ENCODE assay signal across 11 cellular contexts in the genomic region with DNA sequence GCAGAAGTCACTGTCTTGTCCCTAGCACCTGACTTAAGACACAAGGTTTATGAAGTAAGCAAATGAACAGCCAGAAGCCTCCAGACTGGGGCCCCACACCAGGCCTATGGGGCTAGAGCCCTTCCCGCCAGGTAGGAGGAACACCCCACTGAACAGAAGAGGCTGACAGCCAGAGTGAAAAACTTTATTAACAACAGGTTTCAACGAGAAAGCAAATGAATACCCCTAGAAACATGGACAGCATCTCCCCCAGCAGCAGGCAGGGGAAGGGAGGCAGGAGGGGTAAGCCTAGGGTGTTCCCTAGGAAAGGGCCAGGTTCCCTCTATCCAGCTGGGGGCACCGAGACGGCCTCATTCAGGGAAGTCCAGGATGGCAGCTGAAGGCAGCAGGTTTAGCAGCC. TPM values are rescaled to one million over a fixed set of nuclear protein-coding genes. Genes with fewer than 3 reads are reported as not detected.
A peak's percentile ranks its signal among the peaks of the same experiment; 100 is the strongest.
DNase-seq lines count a peak whose midpoint lies in the region; ATAC-seq and TF ChIP-seq lines count a peak whose summit lies in the region.
"Had no signal": no experiment of that assay in that cellular context is flagged by ENCODE, and none has a peak within 500 bp of the region (broad histone marks: within the 10 kb centered on the region; RNA-seq: fewer than 3 reads in every experiment).

No MANE protein-coding gene starts in this region.

- WGBS in HUES64, result 92% methylated on average over 3 of the region's 4 CpGs

- intact Hi-C loops in naive thymus-derived CD4-positive, alpha-beta T cell (cut with micrococcal nuclease), result loop anchor here (2.0 to 10.0 kb wide), 6 partner anchors 54 to 873 kb away; a partner anchor contains a TSS

- no peak for TF ChIP-seq CTCF in AG10803 (conservative IDR thresholded peaks at IDR 0.05; ENCODE audit: low read length)
- TF ChIP-seq CTCF in brain microvascular endothelial cell (IDR thresholded peaks at IDR 0.05; ENCODE audit: low read depth, low read length, missing control alignments), result no peak

- H3K36me3 ChIP-seq in HUES64 (ENCODE audit: insufficient read depth, low read length) (peaks cover 28% of the 10 kb centered on the region), brain microvascular endothelial cell (replicated peaks) (peaks cover 19% of the 10 kb centered on the region)
- H3K36me3 ChIP-seq in naive thymus-derived CD4-positive, alpha-beta T cell (ENCODE audit: control insufficient read depth in 2 of 3, insufficient read depth in 3 of 3, low read length in 3 of 3), result peaks cover 0 to 40% (median 4%) of the 10 kb centered on the region in 3 experiments

- H3K27ac ChIP-seq in HUES64 (ENCODE audit: low read depth, low read length) (no peak overlapping the region), brain microvascular endothelial cell (no peak overlapping the region)
- H3K27ac ChIP-seq in naive thymus-derived CD4-positive, alpha-beta T cell (ENCODE audit: low read depth, low read length), result peak overlapping the region; percentile 99

- no peaks in the 10 kb centered on the region for H3K9me3 ChIP-seq in HUES64 (ENCODE audit: insufficient read depth, low read depth, low read length)
- H3K9me3 ChIP-seq in naive thymus-derived CD4-positive, alpha-beta T cell (ENCODE audit: control insufficient read depth in 2 of 3, low read length in 3 of 3), result no peaks in the 10 kb centered on the region
- H3K9me3 ChIP-seq: body of pancreas had no signal

- in situ Hi-C loops in brain microvascular endothelial cell (cut with HindIII; ENCODE audit: low pct_ligation_motif_present, low sequenced_read_pairs), result no loop called here

- H3K27ac Mint-ChIP-seq in naive thymus-derived CD4-positive, alpha-beta T cell, result peak overlapping the region in 8 of 9 donors; percentile 46 to 100 (median 98)

- POLR2A ChIA-PET in naive thymus-derived CD4-positive, alpha-beta T cell (lab: Charles Lee), result interaction anchor here (0.6 to 2.4 kb wide), 6 partner anchors 10 to 116 kb away, joined by 3 to 11 read pairs (median 6); a partner anchor contains a TSS

- H3K9me3 Mint-ChIP-seq in naive thymus-derived CD4-positive, alpha-beta T cell, result no peaks in the 10 kb centered on the region

- CTCF ChIA-PET in naive thymus-derived CD4-positive, alpha-beta T cell (lab: Charles Lee), result interaction anchor here (2.5 kb wide), 1 partner anchor 104 kb away, joined by 7 read pairs; no protein-coding TSS in a partner anchor

- H3K4me1 Mint-ChIP-seq in naive thymus-derived CD4-positive, alpha-beta T cell, result peaks cover 31 to 75% (median 50%) of the 10 kb centered on the region in 7 donors

- H3K27me3 ChIP-seq in HUES64 (ENCODE audit: insufficient read depth, low read length), result no peaks in the 10 kb centered on the region
- no peaks in the 10 kb centered on the region for H3K27me3 ChIP-seq in brain microvascular endothelial cell (replicated peaks)
- H3K27me3 ChIP-seq in naive thymus-derived CD4-positive, alpha-beta T cell (ENCODE audit: control insufficient read depth in 2 of 2, insufficient read depth in 2 of 2, low read length in 2 of 2), result no peaks in the 10 kb centered on the region
- H3K27me3 ChIP-seq: body of pancreas had no signal

- H3K36me3 Mint-ChIP-seq in naive thymus-derived CD4-positive, alpha-beta T cell, result peaks cover 0 to 22% (median 8%) of the 10 kb centered on the region in 5 donors

- H3K4me3 ChIP-seq in AG10803 (ENCODE audit: low read length), result peak overlapping the region; percentile 95
- H3K4me3 ChIP-seq in HUES64 (ENCODE audit: low read length), result peak overlapping the region; percentile 76; the same call in 1 of the 2 replicates
- H3K4me3 ChIP-seq in brain microvascular endothelial cell (ENCODE audit: low read depth, low read length), result peak overlapping the region; percentile 96
- H3K4me3 ChIP-seq in naive thymus-derived CD4-positive, alpha-beta T cell (ENCODE audit: low read length), result no peak overlapping the region

- no peaks in the 10 kb centered on the region; the same call in 1 of the 2 replicates for H3K4me1 ChIP-seq in HUES64 (ENCODE audit: insufficient read depth, low read length)
- peaks cover 38% of the 10 kb centered on the region in 2 donors for H3K4me1 ChIP-seq in naive thymus-derived CD4-positive, alpha-beta T cell (ENCODE audit: control insufficient read depth in 2 of 2, insufficient read depth in 2 of 2, low read length in 2 of 2)

- ATAC-seq in naive thymus-derived CD4-positive, alpha-beta T cell, result no peak
- no peak for ATAC-seq in GM18519 (IDR thresholded peaks at IDR 0.05; ENCODE audit: low FRiP score, unreplicated experiment)
- ATAC-seq: body of pancreas, left cardiac atrium had no signal

- peak overlapping the region; percentile 91 to 100 (median 98) for H3K4me3 Mint-ChIP-seq in naive thymus-derived CD4-positive, alpha-beta T cell

- DNase-seq in AG10803 (ENCODE audit: low read depth) (no peak), brain microvascular endothelial cell (no peak), NCI-H526 treated with DMSO at 0.1 percent for 48 hours (lab: John Stamatoyannopoulos, UW) (no peak), DMS53 treated with DMSO at 0.1 percent for 48 hours (lab: John Stamatoyannopoulos, UW; ENCODE audit: unreplicated experiment) (no peak), HT-29 (ENCODE audit: low spot score) (no peak)
- no peak for DNase-seq in naive thymus-derived CD4-positive, alpha-beta T cell
- DNase-seq: body of pancreas, GF-D8, left cardiac atrium had no signal

- H3K27me3 Mint-ChIP-seq in naive thymus-derived CD4-positive, alpha-beta T cell, result no peaks in the 10 kb centered on the region

- no peak overlapping the region for H3K9ac ChIP-seq in HUES64 (ENCODE audit: low read depth, low read length)

RNA-seq across cellular contexts. Expression of a gene that starts 1.3 kb away (rescaled TPM):
- polyA plus RNA-seq in HUES64 (2013, experiment 1 of 2), result 11.1 TPM
- 10.1 TPM for polyA plus RNA-seq in HUES64 (2013, experiment 2 of 2)
- 10 to 100 TPM in 3 of 5 experiments, 1 to 10 TPM in 2; 7.8 to 18.6 (median 14.7) TPM for total RNA-seq in naive thymus-derived CD4-positive, alpha-beta T cell
- polyA plus RNA-seq in naive thymus-derived CD4-positive, alpha-beta T cell, result 10 to 100 TPM; 13.9 to 20.6 TPM
- 21.7 and 22.1 TPM in 2 replicates for total RNA-seq in HT-29 (2014; rRNA removed; shearing (Covaris generic))

RNA-seq across cellular contexts. Expression of a gene that starts 1.4 kb away (rescaled TPM):
- polyA plus RNA-seq in HUES64 (2013, experiment 1 of 2), result 33.1 TPM
- polyA plus RNA-seq in HUES64 (2013, experiment 2 of 2), result 39.9 TPM
- 100 to 1,000 TPM; 105 to 215 (median 138) TPM for total RNA-seq in naive thymus-derived CD4-positive, alpha-beta T cell
- 10 to 100 TPM; 40.6 to 59.5 TPM for polyA plus RNA-seq in naive thymus-derived CD4-positive, alpha-beta T cell
- total RNA-seq in HT-29 (2014; rRNA removed; shearing (Covaris generic)), result 18.4 and 35.1 TPM in 2 replicates

RNA-seq across cellular contexts. Expression of a gene that starts 13.8 kb away (rescaled TPM):
- polyA plus RNA-seq in HUES64 (2013, experiment 1 of 2), result 57.4 TPM
- polyA plus RNA-seq in HUES64 (2013, experiment 2 of 2), result 65.9 TPM
- 100 to 1,000 TPM; 125 to 223 (median 174) TPM for total RNA-seq in naive thymus-derived CD4-positive, alpha-beta T cell
- 100 to 1,000 TPM; 113 to 124 TPM for polyA plus RNA-seq in naive thymus-derived CD4-positive, alpha-beta T cell
- total RNA-seq in HT-29 (2014; rRNA removed; shearing (Covaris generic)), result 95.0 and 95.4 TPM in 2 replicates

RNA-seq across cellular contexts. Expression of a gene that starts 19.9 kb away (rescaled TPM):
- not detected for polyA plus RNA-seq in HUES64 (2013, experiment 1 of 2)
- not detected for polyA plus RNA-seq in HUES64 (2013, experiment 2 of 2)
- total RNA-seq in naive thymus-derived CD4-positive, alpha-beta T cell, result not detected
- not detected for polyA plus RNA-seq in naive thymus-derived CD4-positive, alpha-beta T cell
- not detected in 2 replicates for total RNA-seq in HT-29 (2014; rRNA removed; shearing (Covaris generic))
- total RNA-seq: body of pancreas, left cardiac atrium had no signal

RNA-seq across cellular contexts. Expression of a gene that starts 28.5 kb away (rescaled TPM):
- polyA plus RNA-seq in HUES64 (2013, experiment 1 of 2), result 10.1 TPM
- 9.7 TPM for polyA plus RNA-seq in HUES64 (2013, experiment 2 of 2)
- total RNA-seq in naive thymus-derived CD4-positive, alpha-beta T cell, result 1 to 10 TPM; 2.5 to 8.6 (median 4.3) TPM
- polyA plus RNA-seq in naive thymus-derived CD4-positive, alpha-beta T cell, result 1 to 10 TPM; 4.9 to 8.5 TPM
- 32.9 and 38.0 TPM in 2 replicates for total RNA-seq in HT-29 (2014; rRNA removed; shearing (Covaris generic))
